ENCODE assay signal across 1 cellular context in genomic region chr2:190319557-190320498, GRCh38.
A peak's percentile ranks its signal among the peaks of the same experiment; 100 is the strongest.
TF ChIP-seq lines count a peak whose summit lies in the region.

TSS of gene HIBCH (minus strand) at chr2:190319826. CDS start at chr2:190319750, 76 bp downstream.

TF ChIP-seq in HepG2, 621 proteins besides CTCF, POLR2A, EP300 and RAD21 (continued from another document and continues in another):
- TF ChIP-seq ZFP36L1 (CRISPR knock-in tag; IDR thresholded peaks at IDR 0.05) (peak; percentile 74; the same call in 1 of the 2 replicates), ZBTB33 (CRISPR knock-in tag; IDR thresholded peaks at IDR 0.05) (peak; percentile 63), KLF11 (CRISPR knock-in tag; IDR thresholded peaks at IDR 0.05) (peak; percentile 89), ZNF607 (CRISPR knock-in tag; IDR thresholded peaks at IDR 0.05; ENCODE audit: borderline replicate concordance) (no peak; the same call in 1 of the 2 replicates), EHMT2 (IDR thresholded peaks at IDR 0.05; ENCODE audit: borderline replicate concordance, low read depth, low read length) (no peak; the same call in 1 of the 2 replicates), ZNF274 (CRISPR knock-in tag; IDR thresholded peaks at IDR 0.05) (peak; percentile 95), PAX8 (CRISPR knock-in tag; IDR thresholded peaks at IDR 0.05; ENCODE audit: borderline replicate concordance) (0 out of 2 replicates have a peak, but pooled peaks have one; percentile 84), ZBTB3 (CRISPR knock-in tag; IDR thresholded peaks at IDR 0.05; ENCODE audit: borderline replicate concordance, low read depth) (peak; percentile 55; the same call in 1 of the 2 replicates), U2AF1 (optimal IDR thresholded peaks at IDR 0.05; ENCODE audit: low read depth, low read length) (peak; percentile 50), CSRNP1 (CRISPR knock-in tag; IDR thresholded peaks at IDR 0.05) (peak; percentile 86), THRA (CRISPR knock-in tag; IDR thresholded peaks at IDR 0.05; ENCODE audit: borderline replicate concordance) (peak; percentile 82), ZNF280D (CRISPR knock-in tag; IDR thresholded peaks at IDR 0.05) (peak; percentile 84; the same call in 1 of the 2 replicates), AKAP8 (CRISPR knock-in tag; IDR thresholded peaks at IDR 0.05) (peak; percentile 85), MEF2D (CRISPR knock-in tag; IDR thresholded peaks at IDR 0.05) (peak; percentile 86; the same call in 1 of the 2 replicates), ZNF235 (CRISPR knock-in tag; IDR thresholded peaks at IDR 0.05; ENCODE audit: borderline replicate concordance) (peak; percentile 87; the same call in 1 of the 2 replicates), YY1 (IDR thresholded peaks at IDR 0.05; ENCODE audit: insufficient read depth, insufficient replicate concordance, low read depth, low read length) (peak; percentile 68), NFYB (CRISPR knock-in tag; IDR thresholded peaks at IDR 0.05) (peak; percentile 65), ETV6 (CRISPR knock-in tag; conservative IDR thresholded peaks at IDR 0.05) (peak; percentile 91), KLF13 (CRISPR knock-in tag; IDR thresholded peaks at IDR 0.05) (no peak), GPN1 (CRISPR knock-in tag; IDR thresholded peaks at IDR 0.05; ENCODE audit: borderline replicate concordance) (0 out of 2 replicates have a peak, but pooled peaks have one; percentile 44), CEBPZ (IDR thresholded peaks at IDR 0.05; ENCODE audit: low read length) (no peak), ZNF556 (CRISPR knock-in tag; IDR thresholded peaks at IDR 0.05; ENCODE audit: borderline replicate concordance) (peak; percentile 99; the same call in 1 of the 2 replicates), HIVEP1 (CRISPR knock-in tag; IDR thresholded peaks at IDR 0.05) (peak; percentile 86), HNF4G (IDR thresholded peaks at IDR 0.05; ENCODE audit: borderline replicate concordance, low read depth, low read length) (no peak), HNF4G (CRISPR knock-in tag; IDR thresholded peaks at IDR 0.05; ENCODE audit: borderline replicate concordance, low read depth) (no peak; the same call in 1 of the 2 replicates), REL (CRISPR knock-in tag; conservative IDR thresholded peaks at IDR 0.05) (peak; percentile 74; the same call in 1 of the 2 replicates), ZNF333 (CRISPR knock-in tag; IDR thresholded peaks at IDR 0.05; ENCODE audit: borderline replicate concordance) (peak; percentile 97), ZNF234 (CRISPR knock-in tag; conservative IDR thresholded peaks at IDR 0.05) (no peak), BHLHE40 (IDR thresholded peaks at IDR 0.05; ENCODE audit: low read length) (no peak; the same call in 1 of the 2 replicates), NR2F6 (IDR thresholded peaks at IDR 0.05) (no peak), NR2F6 (CRISPR knock-in tag; IDR thresholded peaks at IDR 0.05) (peak; percentile 68), CCDC6 (CRISPR knock-in tag; IDR thresholded peaks at IDR 0.05) (peak; percentile 74), ZNF552 (CRISPR knock-in tag; IDR thresholded peaks at IDR 0.05; ENCODE audit: borderline replicate concordance) (no peak), PAF1 (CRISPR knock-in tag; IDR thresholded peaks at IDR 0.05) (no peak), RCOR2 (CRISPR knock-in tag; IDR thresholded peaks at IDR 0.05) (peak; percentile 85), ZNF569 (CRISPR knock-in tag; IDR thresholded peaks at IDR 0.05; ENCODE audit: borderline replicate concordance) (no peak; the same call in 1 of the 2 replicates), GLI4 (CRISPR knock-in tag; IDR thresholded peaks at IDR 0.05; ENCODE audit: borderline replicate concordance) (peak; percentile 56; the same call in 1 of the 2 replicates), ZNF282 (IDR thresholded peaks at IDR 0.05; ENCODE audit: partially characterized antibody) (no peak), NCOA2 (CRISPR knock-in tag; IDR thresholded peaks at IDR 0.05) (peak; percentile 71), KDM6A (CRISPR knock-in tag; IDR thresholded peaks at IDR 0.05; ENCODE audit: low read depth) (no peak), KDM3A (CRISPR knock-in tag; IDR thresholded peaks at IDR 0.05; ENCODE audit: low read depth) (peak; percentile 94), ZNF263 (CRISPR knock-in tag; IDR thresholded peaks at IDR 0.05) (peak; percentile 63; the same call in 1 of the 2 replicates)
- TF ChIP-seq, protein P1, sequence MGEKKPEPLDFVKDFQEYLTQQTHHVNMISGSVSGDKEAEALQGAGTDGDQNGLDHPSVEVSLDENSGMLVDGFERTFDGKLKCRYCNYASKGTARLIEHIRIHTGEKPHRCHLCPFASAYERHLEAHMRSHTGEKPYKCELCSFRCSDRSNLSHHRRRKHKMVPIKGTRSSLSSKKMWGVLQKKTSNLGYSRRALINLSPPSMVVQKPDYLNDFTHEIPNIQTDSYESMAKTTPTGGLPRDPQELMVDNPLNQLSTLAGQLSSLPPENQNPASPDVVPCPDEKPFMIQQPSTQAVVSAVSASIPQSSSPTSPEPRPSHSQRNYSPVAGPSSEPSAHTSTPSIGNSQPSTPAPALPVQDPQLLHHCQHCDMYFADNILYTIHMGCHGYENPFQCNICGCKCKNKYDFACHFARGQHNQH (CRISPR knock-in tag; IDR thresholded peaks at IDR 0.05), result peak; percentile 96
- TF ChIP-seq, protein P2, sequence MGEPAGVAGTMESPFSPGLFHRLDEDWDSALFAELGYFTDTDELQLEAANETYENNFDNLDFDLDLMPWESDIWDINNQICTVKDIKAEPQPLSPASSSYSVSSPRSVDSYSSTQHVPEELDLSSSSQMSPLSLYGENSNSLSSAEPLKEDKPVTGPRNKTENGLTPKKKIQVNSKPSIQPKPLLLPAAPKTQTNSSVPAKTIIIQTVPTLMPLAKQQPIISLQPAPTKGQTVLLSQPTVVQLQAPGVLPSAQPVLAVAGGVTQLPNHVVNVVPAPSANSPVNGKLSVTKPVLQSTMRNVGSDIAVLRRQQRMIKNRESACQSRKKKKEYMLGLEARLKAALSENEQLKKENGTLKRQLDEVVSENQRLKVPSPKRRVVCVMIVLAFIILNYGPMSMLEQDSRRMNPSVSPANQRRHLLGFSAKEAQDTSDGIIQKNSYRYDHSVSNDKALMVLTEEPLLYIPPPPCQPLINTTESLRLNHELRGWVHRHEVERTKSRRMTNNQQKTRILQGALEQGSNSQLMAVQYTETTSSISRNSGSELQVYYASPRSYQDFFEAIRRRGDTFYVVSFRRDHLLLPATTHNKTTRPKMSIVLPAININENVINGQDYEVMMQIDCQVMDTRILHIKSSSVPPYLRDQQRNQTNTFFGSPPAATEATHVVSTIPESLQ (CRISPR knock-in tag; conservative IDR thresholded peaks at IDR 0.05), result peak; percentile 89; the same call in 1 of the 2 replicates
- TF ChIP-seq, protein P3, sequence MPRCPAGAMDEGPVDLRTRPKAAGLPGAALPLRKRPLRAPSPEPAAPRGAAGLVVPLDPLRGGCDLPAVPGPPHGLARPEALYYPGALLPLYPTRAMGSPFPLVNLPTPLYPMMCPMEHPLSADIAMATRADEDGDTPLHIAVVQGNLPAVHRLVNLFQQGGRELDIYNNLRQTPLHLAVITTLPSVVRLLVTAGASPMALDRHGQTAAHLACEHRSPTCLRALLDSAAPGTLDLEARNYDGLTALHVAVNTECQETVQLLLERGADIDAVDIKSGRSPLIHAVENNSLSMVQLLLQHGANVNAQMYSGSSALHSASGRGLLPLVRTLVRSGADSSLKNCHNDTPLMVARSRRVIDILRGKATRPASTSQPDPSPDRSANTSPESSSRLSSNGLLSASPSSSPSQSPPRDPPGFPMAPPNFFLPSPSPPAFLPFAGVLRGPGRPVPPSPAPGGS (CRISPR knock-in tag; IDR thresholded peaks at IDR 0.05), result peak; percentile 81; the same call in 1 of the 2 replicates
